ENCODE assay signal across 18 cellular contexts in the genomic region with DNA sequence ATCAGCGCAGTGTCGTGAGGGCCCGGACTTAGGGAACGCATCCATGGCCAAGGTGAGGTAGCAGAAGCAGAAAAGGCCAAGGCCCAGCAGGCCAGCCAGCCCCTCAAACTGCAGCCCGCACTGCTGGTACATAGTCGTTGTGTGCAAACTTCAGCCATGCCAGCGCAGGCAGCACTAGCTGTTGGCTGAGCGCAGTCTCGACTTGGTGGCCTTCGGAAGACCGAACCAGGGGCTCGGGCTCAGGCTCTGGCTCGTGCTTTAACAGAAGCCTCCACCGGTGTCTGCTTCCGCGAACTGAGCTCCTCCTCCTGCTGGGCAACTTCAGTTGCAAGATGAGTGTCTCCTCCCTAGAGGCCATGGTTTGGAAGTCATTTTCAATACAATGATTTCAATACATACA.
DNase-seq lines count a peak whose midpoint lies in the region; ATAC-seq and TF ChIP-seq lines count a peak whose summit lies in the region.
"Had no signal": no experiment of that assay in that cellular context is flagged by ENCODE, and none has a peak within 500 bp of the region (broad histone marks: within the 10 kb centered on the region; RNA-seq: fewer than 3 reads in every experiment).

No MANE protein-coding gene starts in this region.

- no peaks in the 10 kb centered on the region for H4K20me1 ChIP-seq in H9 (ENCODE audit: control insufficient read depth, insufficient read depth, insufficient read length)

- H4K91ac ChIP-seq in H9 (ENCODE audit: insufficient read length, low read depth, low read length) (no peak overlapping the region), neuronal stem cell (ENCODE audit: low read depth, low read length, poor library complexity) (no peak overlapping the region)

- H3K4me3 ChIP-seq in endodermal cell (ENCODE audit: low read length) (no peak overlapping the region), neuronal stem cell (ENCODE audit: low read length in 2 of 2) (peak overlapping the region in 1 of 2 donors; percentile 30), dorsolateral prefrontal cortex (no peak overlapping the region)
- H3K4me3 ChIP-seq: A549, HAP-1 had no signal

- ATAC-seq in HG03159 (IDR thresholded peaks at IDR 0.05; ENCODE audit: unreplicated experiment) = no peak
- ATAC-seq in GM18520 (IDR thresholded peaks at IDR 0.05; ENCODE audit: unreplicated experiment) = no peak
- ATAC-seq: A549 had no signal

- H4K8ac ChIP-seq in H9 (replicated peaks; ENCODE audit: insufficient read length, low read depth, low read length) (no peak overlapping the region), neuronal stem cell (ENCODE audit: low read depth, low read length) (no peak overlapping the region)

- no peak overlapping the region for H2AK5ac ChIP-seq in H9 (ENCODE audit: insufficient read length, low read length)
- H2AK5ac ChIP-seq in neuronal stem cell (ENCODE audit: low read depth, low read length) = no peak overlapping the region

- no peaks in the 10 kb centered on the region for H3K79me2 ChIP-seq in H9 (ENCODE audit: insufficient read depth, low read length)

- no peak overlapping the region for H3K4me2 ChIP-seq in H9 (ENCODE audit: insufficient read depth, insufficient read length, low read length)
- H3K4me2 ChIP-seq in neuronal stem cell (ENCODE audit: insufficient read depth, low read length, poor library complexity, severe bottlenecking) = no peak overlapping the region
- H3K4me2 ChIP-seq: A549 had no signal

- H3T11ph ChIP-seq in H9 (ENCODE audit: low read length) = no peak overlapping the region

- no peak overlapping the region for H2BK20ac ChIP-seq in H9 (ENCODE audit: low read depth, low read length, poor library complexity, severe bottlenecking)

- H2AFZ ChIP-seq in H9 (ENCODE audit: low read length) = no peak overlapping the region
- no peak overlapping the region for H2AFZ ChIP-seq in neuronal stem cell (ENCODE audit: low read length)

- H2BK15ac ChIP-seq in H9 (ENCODE audit: low read depth, low read length) (no peak overlapping the region), neuronal stem cell (ENCODE audit: low read length) (no peak overlapping the region)

- H2BK12ac ChIP-seq in H9 (ENCODE audit: insufficient read length, low read depth, low read length) = no peak overlapping the region
- no peak overlapping the region for H2BK12ac ChIP-seq in neuronal stem cell (ENCODE audit: low read length)

- H3K23ac ChIP-seq in H9 (ENCODE audit: insufficient read length, low read depth, low read length) (no peak overlapping the region), neuronal stem cell (ENCODE audit: low read depth, low read length, poor library complexity) (no peak overlapping the region)

- no peaks in the 10 kb centered on the region for H3K23me2 ChIP-seq in H9 (ENCODE audit: insufficient read length, low read depth, low read length, poor library complexity, severe bottlenecking)

- no peak overlapping the region for H4K5ac ChIP-seq in H9 (ENCODE audit: insufficient read length, low read depth, low read length)

- H3K9ac ChIP-seq in H9 (ENCODE audit: extremely low read depth, insufficient read length, low read length) (no peak overlapping the region), endodermal cell (ENCODE audit: extremely low read depth, low read length, poor library complexity, severe bottlenecking) (no peak overlapping the region), neuronal stem cell (ENCODE audit: low read depth, low read length, poor library complexity) (no peak overlapping the region)

- H3K9me3 ChIP-seq in H9 (ENCODE audit: control insufficient read depth, low read depth, low read length) (no peaks in the 10 kb centered on the region), endodermal cell (ENCODE audit: control insufficient read depth, low read length) (peaks cover 7% of the 10 kb centered on the region), neuronal stem cell (replicated peaks in 1 of 2; ENCODE audit: control insufficient read depth in 2 of 2, insufficient read depth in 1 of 2, low read depth in 1 of 2, low read length in 2 of 2) (no peaks in the 10 kb centered on the region)
- H3K9me3 ChIP-seq: A549, BE2C, HAP-1 had no signal

- H3K27me3 Mint-ChIP-seq in H9 (ENCODE audit: low read depth) = no peaks in the 10 kb centered on the region
- H3K27me3 Mint-ChIP-seq in endodermal cell (ENCODE audit: insufficient read depth) = no peaks in the 10 kb centered on the region

- H3K36me3 ChIP-seq in endodermal cell (ENCODE audit: control insufficient read depth, insufficient read depth, low read length) = no peaks in the 10 kb centered on the region
- H3K36me3 ChIP-seq in neuronal stem cell (replicated peaks in 1 of 2; ENCODE audit: control insufficient read depth in 2 of 2, insufficient read depth in 2 of 2, low read length in 2 of 2) = no peaks in the 10 kb centered on the region
- H3K36me3 ChIP-seq: BE2C, HAP-1 had no signal

- H2BK120ac ChIP-seq in H9 (ENCODE audit: low read depth, low read length, poor library complexity, severe bottlenecking) = no peak overlapping the region
- no peak overlapping the region for H2BK120ac ChIP-seq in neuronal stem cell (ENCODE audit: low read depth, low read length)

- H3K4me3 Mint-ChIP-seq in H9 = no peak overlapping the region
- H3K4me3 Mint-ChIP-seq in endodermal cell = no peak overlapping the region
- H3K4me3 Mint-ChIP-seq: CD4-positive, alpha-beta memory T cell had no signal

- H3K79me1 ChIP-seq in H9 (ENCODE audit: insufficient read depth, low read depth, low read length, poor library complexity, severe bottlenecking) (no peaks in the 10 kb centered on the region), neuronal stem cell (ENCODE audit: low read depth, low read length) (no peaks in the 10 kb centered on the region)

- H3K36me3 Mint-ChIP-seq in H9 (ENCODE audit: insufficient read depth in 1 of 3, low read depth in 3 of 3) (peaks cover 0 to 3% (median 2%) of the 10 kb centered on the region in 3 experiments; a peak in 4 of 7 replicates), endodermal cell (ENCODE audit: low read depth) (no peaks in the 10 kb centered on the region)
- H3K36me3 Mint-ChIP-seq: CD4-positive, alpha-beta memory T cell had no signal

- H3K4me1 Mint-ChIP-seq in H9 (peaks cover 3 to 6% of the 10 kb centered on the region in 2 experiments; a peak in 1 of 4 replicates), endodermal cell (peaks cover 5% of the 10 kb centered on the region)
- H3K4me1 Mint-ChIP-seq: CD4-positive, alpha-beta memory T cell had no signal

- H3K14ac ChIP-seq in H9 (ENCODE audit: insufficient read depth, low read length) = no peak overlapping the region
- no peak overlapping the region for H3K14ac ChIP-seq in neuronal stem cell (ENCODE audit: low read length)

- peak; percentile 40 for DNase-seq in H9
- peak; percentile 52 for DNase-seq in endodermal cell
- DNase-seq in neuronal stem cell (ENCODE audit: low spot score) = no peak
- DNase-seq in dorsolateral prefrontal cortex = no peak
- no peak for DNase-seq in NCI-H2081 (lab: John Stamatoyannopoulos, UW)
- DNase-seq: BE2C; CD4-positive, alpha-beta memory T cell; COR-L47; DMS153; DMS79 treated with DMSO at 0.1 percent for 48 hours; EL; KBM-7 had no signal

- H3K18ac ChIP-seq in H9 (ENCODE audit: insufficient read length, low read depth, low read length) (no peak overlapping the region), neuronal stem cell (ENCODE audit: low read length) (peak overlapping the region; percentile 0)

- H3K4me1 ChIP-seq in H9 (ENCODE audit: insufficient read depth, low read length) = no peaks in the 10 kb centered on the region
- no peaks in the 10 kb centered on the region for H3K4me1 ChIP-seq in endodermal cell (ENCODE audit: control insufficient read depth, insufficient read depth, low read length)
- H3K4me1 ChIP-seq in neuronal stem cell (ENCODE audit: control insufficient read depth in 2 of 2, insufficient read depth in 1 of 2, low read depth in 1 of 2, low read length in 2 of 2) = no peaks in the 10 kb centered on the region
- H3K4me1 ChIP-seq: A549 had no signal

- H2BK5ac ChIP-seq in H9 (ENCODE audit: insufficient read length, low read length) (no peak overlapping the region), neuronal stem cell (ENCODE audit: low read length) (no peak overlapping the region)

- no peak overlapping the region for H3K27ac Mint-ChIP-seq in H9
- no peak overlapping the region for H3K27ac Mint-ChIP-seq in endodermal cell
- H3K27ac Mint-ChIP-seq: CD4-positive, alpha-beta memory T cell had no signal

- H3K56ac ChIP-seq in H9 (ENCODE audit: insufficient read length, low read depth, low read length) = no peak overlapping the region

- H3K27ac ChIP-seq in H9 (ENCODE audit: insufficient read length, low read depth, low read length) (no peak overlapping the region), endodermal cell (ENCODE audit: low read depth, low read length) (no peak overlapping the region), neuronal stem cell (replicated peaks; ENCODE audit: low read length) (no peak overlapping the region), dorsolateral prefrontal cortex (no peak overlapping the region)
- H3K27ac ChIP-seq: A549, C4-2B, HL-60 had no signal

- no CpG with 5 or more reads among the region's 16 CpGs for WGBS in H9 (ENCODE audit: extremely low coverage, insufficient read length, low lambda C conversion rate)
- 85 to 88% methylated on average over 11 to 16 of the region's 16 CpGs for WGBS in endodermal cell (ENCODE audit: insufficient coverage in 1 of 2, insufficient read length in 1 of 2), 2 experiments
- no CpG with 5 or more reads among the region's 16 CpGs for WGBS in neuronal stem cell (ENCODE audit: extremely low coverage in 2 of 2, insufficient read length in 2 of 2, insufficient replicate concordance in 1 of 2), 2 donors

- H3K27me3 ChIP-seq in H9 (ENCODE audit: insufficient read depth, low read length) (no peaks in the 10 kb centered on the region), endodermal cell (ENCODE audit: control insufficient read depth, insufficient read depth, low read length, poor library complexity, severe bottlenecking) (no peaks in the 10 kb centered on the region), neuronal stem cell (ENCODE audit: control insufficient read depth in 3 of 3, insufficient read depth in 3 of 3, low read depth in 1 of 3, low read length in 3 of 3) (no peaks in the 10 kb centered on the region), dorsolateral prefrontal cortex (no peaks in the 10 kb centered on the region)
- H3K27me3 ChIP-seq: BE2C had no signal

- H3K9me3 Mint-ChIP-seq in H9 = 0 out of 5 replicates have a peak, but pooled peaks cover 0 to 2% of the 10 kb centered on the region in 2 experiments
- H3K9me3 Mint-ChIP-seq in endodermal cell = peaks cover 7% of the 10 kb centered on the region

- intact Hi-C loops in dorsolateral prefrontal cortex (cut with DNase I) = no loop called here

- no peak overlapping the region for H3K4ac ChIP-seq in H9 (ENCODE audit: low read depth, low read length)
- no peak overlapping the region for H3K4ac ChIP-seq in neuronal stem cell (ENCODE audit: low read length)

- TF ChIP-seq CTCF in H9 (conservative IDR thresholded peaks at IDR 0.05) (no peak), endodermal cell (conservative IDR thresholded peaks at IDR 0.05) (peak; percentile 13), dorsolateral prefrontal cortex (IDR thresholded peaks at IDR 0.05 in 54 of 56, conservative IDR thresholded peaks at IDR 0.05 in 2 of 56; ENCODE audit: low read depth in 1 of 56, partially characterized antibody in 56 of 56) (no peak)

Comparison
In these comparisons a context has a peak if more than half of its experiments do, and no peak if none do; other contexts are left out.
1. DNase-seq: peak in H9 (single experiment) and endodermal cell (single experiment); none in neuronal stem cell (single experiment), dorsolateral prefrontal cortex (0 of 10) and NCI-H2081 (0 of 2).